Comparison of ENCODE assay signal across 31 cellular contexts in genomic region chr2:190335225-190335559, GRCh38. TPM values are rescaled to one million over a fixed set of nuclear protein-coding genes. Genes with fewer than 3 reads are reported as not detected.
DNase-seq lines count a peak whose midpoint lies in the region; ATAC-seq, FAIRE-seq and TF ChIP-seq lines count a peak whose summit lies in the region.
"Had no signal": no experiment of that assay in that cellular context is flagged by ENCODE, and none has a peak within 500 bp of the region (broad histone marks: within the 10 kb centered on the region; RNA-seq: fewer than 3 reads in every experiment).

No MANE protein-coding gene starts in this region.

- H3K27me3 ChIP-seq in adrenal gland = no peaks in the 10 kb centered on the region
- H3K27me3 ChIP-seq in muscle layer of duodenum (ENCODE audit: low read depth, low read length) = no peaks in the 10 kb centered on the region
- H3K27me3 ChIP-seq: gastrocnemius medialis, suprapubic skin had no signal

- H3K4me1 ChIP-seq in A549 (peaks cover 25% of the 10 kb centered on the region), adrenal gland (replicated peaks in 1 of 2) (peaks cover 12 to 28% of the 10 kb centered on the region in 2 donors), kidney (ENCODE audit: control insufficient read depth in 1 of 2, insufficient read depth in 1 of 2, low read depth in 1 of 2, low read length in 2 of 2) (peaks cover 0 to 7% of the 10 kb centered on the region in 2 donors), muscle layer of duodenum (ENCODE audit: control insufficient read depth in 1 of 2, insufficient read depth in 2 of 2, low read length in 2 of 2) (no peaks in the 10 kb centered on the region)

- H3K9ac ChIP-seq in kidney (ENCODE audit: low read length in 2 of 2) = no peak overlapping the region

- TF ChIP-seq EP300 in A549 (IDR thresholded peaks at IDR 0.05) = no peak

- peak in 1 of 2 experiments; percentile 26; a peak in 2 of 6 replicates for ATAC-seq in A549
- ATAC-seq in activated T-cell treated with anti-CD3 and anti-CD28 coated beads, Interleukin-2, amount 50 U/mL, for 72 hours (replicated peaks in 1 of 2) = no peak
- ATAC-seq: natural killer cell treated with Interleukin-12 subunit alpha and Interleukin-12 subunit beta and Interleukin-15 and Interleukin-18, amount 100 ng/mL, for 72 hours; Panc1; stimulated activated naive B cell treated with anti-CD40 and anti-IgM and Interleukin-4, amounts not matched to agents 10 μg/mL and 1 μg/mL and 100 μg/mL, for 72 hours had no signal

- TF ChIP-seq CTCF in A549 (IDR thresholded peaks at IDR 0.05) (no peak), adrenal gland (IDR thresholded peaks at IDR 0.05) (no peak), kidney (IDR thresholded peaks at IDR 0.05; ENCODE audit: borderline replicate concordance, extremely low read depth, insufficient read depth) (no peak)

- H3K27ac Mint-ChIP-seq in activated T-cell treated with anti-CD3 and anti-CD28 coated beads, Interleukin-2, amount 50 U/mL, for 72 hours = no peak overlapping the region
- no peak overlapping the region for H3K27ac Mint-ChIP-seq in T-helper 2 cell treated with Interferon-gamma antibody and Interleukin-4, amounts not matched to agents 5 μg/mL and 100 μg/mL, for 36 hours
- H3K27ac Mint-ChIP-seq: activated CD4-positive, alpha-beta memory T cell treated with anti-CD3 and anti-CD28 coated beads for 36 hours; CD4-positive, CD25-positive, alpha-beta regulatory T cell; natural killer cell treated with Interleukin-12 subunit alpha and Interleukin-12 subunit beta and Interleukin-15 and Interleukin-18, amount 100 ng/mL, for 72 hours; stimulated activated naive B cell treated with anti-CD40 and anti-IgM and Interleukin-4, amounts not matched to agents 10 μg/mL and 1 μg/mL and 100 μg/mL, for 72 hours had no signal

- peaks cover 10% of the 10 kb centered on the region for H3K27me3 Mint-ChIP-seq in activated T-cell treated with anti-CD3 and anti-CD28 coated beads, Interleukin-2, amount 50 U/mL, for 72 hours (ENCODE audit: low read depth)
- H3K27me3 Mint-ChIP-seq in T-helper 2 cell treated with Interferon-gamma antibody and Interleukin-4, amounts not matched to agents 5 μg/mL and 100 μg/mL, for 36 hours (ENCODE audit: low read depth) = peaks cover 31% of the 10 kb centered on the region
- H3K27me3 Mint-ChIP-seq: activated CD4-positive, alpha-beta memory T cell treated with anti-CD3 and anti-CD28 coated beads for 36 hours had no signal

- H3K4me3 ChIP-seq in A549 (peak overlapping the region; percentile 24; the same call in 2 of the 3 replicates), adrenal gland (peak overlapping the region in 1 of 4 donors; percentile 13), kidney (ENCODE audit: low read length in 2 of 2) (no peak overlapping the region), muscle layer of duodenum (ENCODE audit: low read depth in 1 of 2, low read length in 2 of 2) (peak overlapping the region in 1 of 2 donors; percentile 22)
- H3K4me3 ChIP-seq: gastrocnemius medialis, psoas muscle, suprapubic skin had no signal

- no peak for TF ChIP-seq RAD21 in A549 (conservative IDR thresholded peaks at IDR 0.05 in 1 of 2, IDR thresholded peaks at IDR 0.05 in 1 of 2)

- TF ChIP-seq POLR2A in A549 (IDR thresholded peaks at IDR 0.05; ENCODE audit: low read length) = no peak
- TF ChIP-seq POLR2A in adrenal gland (IDR thresholded peaks at IDR 0.05) = no peak

- peak overlapping the region; percentile 85 for H3K4me2 ChIP-seq in A549

- H3K27ac ChIP-seq in A549 (peak overlapping the region; percentile 66 to 82), adrenal gland (peak overlapping the region in 3 of 5 donors; percentile 51 to 58 (median 56)), kidney (ENCODE audit: low read depth in 2 of 2, low read length in 2 of 2) (no peak overlapping the region), muscle layer of duodenum (ENCODE audit: low read length) (peak overlapping the region; percentile 15)
- H3K27ac ChIP-seq: HL-60, suprapubic skin had no signal

- POLR2A ChIA-PET in A549 (lab: Yijun Ruan, JAX) = no interaction called here

- CTCF ChIA-PET in A549 (lab: Yijun Ruan, JAX) = no interaction called here

- no peaks in the 10 kb centered on the region for H3K9me3 Mint-ChIP-seq in activated T-cell treated with anti-CD3 and anti-CD28 coated beads, Interleukin-2, amount 50 U/mL, for 72 hours
- H3K9me3 Mint-ChIP-seq in T-helper 2 cell treated with Interferon-gamma antibody and Interleukin-4, amounts not matched to agents 5 μg/mL and 100 μg/mL, for 36 hours = no peaks in the 10 kb centered on the region
- H3K9me3 Mint-ChIP-seq: activated CD4-positive, alpha-beta memory T cell treated with anti-CD3 and anti-CD28 coated beads for 36 hours; central memory CD8-positive, alpha-beta T cell; natural killer cell treated with Interleukin-12 subunit alpha and Interleukin-12 subunit beta and Interleukin-15 and Interleukin-18, amount 100 ng/mL, for 72 hours had no signal

- DNase-seq in A549 (ENCODE audit: low read depth in 1 of 2, low spot score in 1 of 2) = peak in 1 of 2 experiments; percentile 37
- no peak for DNase-seq in adrenal gland
- DNase-seq in kidney = no peak
- no peak for DNase-seq in activated T-cell treated with anti-CD3 and anti-CD28 coated beads, Interleukin-2, amount 50 U/mL, for 72 hours
- DNase-seq in T-helper 2 cell treated with Interferon-gamma antibody and Interleukin-4, amounts not matched to agents 5 μg/mL and 100 μg/mL, for 36 hours (ENCODE audit: low spot score) = no peak
- DNase-seq in Kasumi-1 (lab: John Stamatoyannopoulos, UW) = no peak
- no peak for DNase-seq in GM19238 (ENCODE audit: insufficient read length, low spot score)
- DNase-seq: activated CD4-positive, alpha-beta memory T cell treated with anti-CD3 and anti-CD28 coated beads for 36 hours; activated CD4-positive, alpha-beta T cell treated with anti-CD3 and anti-CD28 coated beads for 1 hour; activated naive CD4-positive, alpha-beta T cell treated with Interleukin-2 at 50 U/mL for 16 hours; CD4-positive, CD25-positive, alpha-beta regulatory T cell; gastrocnemius medialis; hypothalamus; Karpas-422; midbrain; NCI-H1436 treated with DMSO at 0.1 percent for 48 hours; NCI-H345; NCI-H69; occipital lobe; psoas muscle; SIG-M5; stimulated activated naive B cell treated with anti-CD40 and anti-IgM and Interleukin-4, amounts not matched to agents 10 μg/mL and 1 μg/mL and 100 μg/mL, for 72 hours had no signal

- FAIRE-seq in A549 (lab: Jason Lieb, UNC) (peak; percentile 7), kidney (lab: Jason Lieb, UNC) (peak; percentile 57)
- FAIRE-seq: A204.1, endometrium, GM18507 had no signal

- H3K36me3 ChIP-seq in adrenal gland (replicated peaks in 1 of 2) (no peaks in the 10 kb centered on the region), kidney (ENCODE audit: control insufficient read depth in 1 of 2, insufficient read depth in 2 of 2, low read length in 2 of 2) (no peaks in the 10 kb centered on the region), muscle layer of duodenum (ENCODE audit: control insufficient read depth in 1 of 2, insufficient read depth in 2 of 2, low read length in 2 of 2) (no peaks in the 10 kb centered on the region)
- H3K36me3 ChIP-seq: gastrocnemius medialis, suprapubic skin had no signal

- H3K4me3 Mint-ChIP-seq in activated T-cell treated with anti-CD3 and anti-CD28 coated beads, Interleukin-2, amount 50 U/mL, for 72 hours = no peak overlapping the region
- no peak overlapping the region for H3K4me3 Mint-ChIP-seq in T-helper 2 cell treated with Interferon-gamma antibody and Interleukin-4, amounts not matched to agents 5 μg/mL and 100 μg/mL, for 36 hours
- H3K4me3 Mint-ChIP-seq: activated CD4-positive, alpha-beta memory T cell treated with anti-CD3 and anti-CD28 coated beads for 36 hours; CD4-positive, CD25-positive, alpha-beta regulatory T cell; central memory CD8-positive, alpha-beta T cell; natural killer cell treated with Interleukin-12 subunit alpha and Interleukin-12 subunit beta and Interleukin-15 and Interleukin-18, amount 100 ng/mL, for 72 hours; stimulated activated naive B cell treated with anti-CD40 and anti-IgM and Interleukin-4, amounts not matched to agents 10 μg/mL and 1 μg/mL and 100 μg/mL, for 72 hours had no signal

- H3K4me1 Mint-ChIP-seq in activated T-cell treated with anti-CD3 and anti-CD28 coated beads, Interleukin-2, amount 50 U/mL, for 72 hours (ENCODE audit: low read depth) = no peaks in the 10 kb centered on the region
- no peaks in the 10 kb centered on the region for H3K4me1 Mint-ChIP-seq in T-helper 2 cell treated with Interferon-gamma antibody and Interleukin-4, amounts not matched to agents 5 μg/mL and 100 μg/mL, for 36 hours (ENCODE audit: low read depth)
- H3K4me1 Mint-ChIP-seq: CD4-positive, CD25-positive, alpha-beta regulatory T cell; central memory CD8-positive, alpha-beta T cell; stimulated activated naive B cell treated with anti-CD40 and anti-IgM and Interleukin-4, amounts not matched to agents 10 μg/mL and 1 μg/mL and 100 μg/mL, for 72 hours had no signal

- H3K9me3 ChIP-seq in A549 (no peaks in the 10 kb centered on the region), adrenal gland (replicated peaks in 1 of 3) (no peaks in the 10 kb centered on the region), kidney (ENCODE audit: control insufficient read depth in 1 of 2, low read length in 2 of 2) (no peaks in the 10 kb centered on the region), muscle layer of duodenum (ENCODE audit: control insufficient read depth in 1 of 2, low read length in 2 of 2) (no peaks in the 10 kb centered on the region)
- H3K9me3 ChIP-seq: gastrocnemius medialis, psoas muscle, suprapubic skin had no signal

- H3K36me3 Mint-ChIP-seq in activated T-cell treated with anti-CD3 and anti-CD28 coated beads, Interleukin-2, amount 50 U/mL, for 72 hours (ENCODE audit: insufficient read depth in 2 of 2) = no peaks in the 10 kb centered on the region
- H3K36me3 Mint-ChIP-seq in T-helper 2 cell treated with Interferon-gamma antibody and Interleukin-4, amounts not matched to agents 5 μg/mL and 100 μg/mL, for 36 hours (ENCODE audit: low read depth) = no peaks in the 10 kb centered on the region
- H3K36me3 Mint-ChIP-seq: activated CD4-positive, alpha-beta memory T cell treated with anti-CD3 and anti-CD28 coated beads for 36 hours; CD4-positive, CD25-positive, alpha-beta regulatory T cell; natural killer cell treated with Interleukin-12 subunit alpha and Interleukin-12 subunit beta and Interleukin-15 and Interleukin-18, amount 100 ng/mL, for 72 hours; stimulated activated naive B cell treated with anti-CD40 and anti-IgM and Interleukin-4, amounts not matched to agents 10 μg/mL and 1 μg/mL and 100 μg/mL, for 72 hours had no signal

- intact Hi-C loops in adrenal gland (cut with DNase I) (no loop called here), kidney (cut with DNase I) (no loop called here)

RNA-seq across cellular contexts. Expression of gene INPP1, which starts 8.2 kb away (rescaled TPM):
- polyA plus RNA-seq in A549 (2011; rRNA removed) (12.8 and 14.6 TPM in 2 replicates), A549 (2017; fragmentation: RNase III; extraction: RNeasy Plus Mini Kit Qiagen cat#74134 plus additional on column Dnase treatment) (15.9 to 19.9 TPM (median 18.4 TPM) in 3 replicates), adrenal gland (10 to 100 TPM; 62.0 to 74.1 (median 65.3) TPM), kidney (ENCODE audit: insufficient read depth, low read depth, low replicate concordance) (15.1 TPM)
- 4.5 and 7.8 TPM in 2 replicates for polyA plus RNA-seq in A549 (2012; cell fraction: cytosol; rRNA removed)
- polyA plus RNA-seq in A549 (2012; cell fraction: nucleus; rRNA removed) = 4.2 and 5.3 TPM in 2 replicates
- 5.3 and 8.2 TPM in 2 replicates for polyA minus RNA-seq in A549 (2011; rRNA and poly(A)+ RNA removed)
- total RNA-seq in adrenal gland (10 to 100 TPM; 18.8 to 65.0 (median 43.2) TPM), kidney (27.2 TPM)
- 10 to 100 TPM; 19.4 TPM for total RNA-seq in activated T-cell treated with anti-CD3 and anti-CD28 coated beads, Interleukin-2, amount 50 U/mL, for 72 hours

RNA-seq across cellular contexts. Expression of gene HIBCH, which starts 15.6 kb away (rescaled TPM):
- polyA plus RNA-seq in A549 (2011; rRNA removed) (17.6 and 26.9 TPM in 2 replicates), A549 (2017; fragmentation: RNase III; extraction: RNeasy Plus Mini Kit Qiagen cat#74134 plus additional on column Dnase treatment) (21.8 to 21.9 TPM (median 21.8 TPM) in 3 replicates), adrenal gland (100 to 1,000 TPM in 1 of 3 donors, 10 to 100 TPM in 2; 18.2 to 116 (median 29.2) TPM), kidney (ENCODE audit: insufficient read depth, low read depth, low replicate concordance) (115 TPM)
- polyA plus RNA-seq in A549 (2012; cell fraction: cytosol; rRNA removed) = 6.0 and 7.2 TPM in 2 replicates
- 3.4 and 5.5 TPM in 2 replicates for polyA plus RNA-seq in A549 (2012; cell fraction: nucleus; rRNA removed)
- polyA minus RNA-seq in A549 (2011; rRNA and poly(A)+ RNA removed) = 10.5 and 10.9 TPM in 2 replicates
- total RNA-seq in adrenal gland (100 to 1,000 TPM in 2 of 8 donors, 10 to 100 TPM in 6; 35.1 to 174 (median 66.4) TPM), kidney (35.7 TPM)
- 10 to 100 TPM; 15.2 to 23.8 TPM for total RNA-seq in activated T-cell treated with anti-CD3 and anti-CD28 coated beads, Interleukin-2, amount 50 U/mL, for 72 hours

Comparison
In these comparisons a context has a peak if more than half of its experiments do, and no peak if none do; other contexts are left out.
1. H3K27ac ChIP-seq: peak in A549 (2 of 2), adrenal gland (3 of 5) and muscle layer of duodenum (single experiment); none in kidney (0 of 2).